Comparison of ENCODE assay signal across 9 cellular contexts in the genomic region with DNA sequence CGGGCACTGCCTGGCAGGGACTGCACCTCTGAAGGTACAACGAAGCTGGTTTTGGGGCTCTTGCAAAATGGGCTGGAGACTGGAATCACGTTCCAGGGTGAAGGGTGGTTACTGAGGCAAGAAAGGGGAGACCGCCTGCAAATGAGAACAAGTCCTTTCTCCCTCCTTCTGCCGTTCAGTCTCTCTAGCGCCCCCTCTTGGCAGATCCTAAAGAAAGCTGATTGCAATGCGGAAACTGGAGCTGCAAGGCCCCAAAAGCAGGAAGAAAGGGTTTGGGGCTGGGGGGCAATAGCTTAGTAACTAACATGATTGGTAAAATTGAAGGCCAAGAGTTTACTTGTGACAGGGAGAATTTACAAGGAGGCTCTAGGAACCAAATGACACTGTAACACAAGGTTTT.
DNase-seq lines count a peak whose midpoint lies in the region; ATAC-seq and TF ChIP-seq lines count a peak whose summit lies in the region.
"Had no signal": no experiment of that assay in that cellular context is flagged by ENCODE, and none has a peak within 500 bp of the region (broad histone marks: within the 10 kb centered on the region; RNA-seq: fewer than 3 reads in every experiment).

No MANE protein-coding gene starts in this region.

- H3K4me3 ChIP-seq in CD8-positive, alpha-beta T cell (ENCODE audit: low read depth, low read length), result no peak overlapping the region

- no peak for ATAC-seq in CD8-positive, alpha-beta T cell
- no peak for ATAC-seq in naive thymus-derived CD8-positive, alpha-beta T cell

- DNase-seq in SIG-M5 treated with dmso at 0.1 percent for 504 hours (lab: John Stamatoyannopoulos, UW; ENCODE audit: unreplicated experiment) (peak; percentile 3), SIG-M5 (lab: John Stamatoyannopoulos, UW) (no peak), HT-29 (ENCODE audit: low spot score) (peak; percentile 55), mesothelial cell of epicardium (ENCODE audit: low spot score in 2 of 2, unreplicated experiment in 2 of 2) (no peak), NCI-H526 (lab: John Stamatoyannopoulos, UW) (no peak)
- DNase-seq in activated CD4-positive, alpha-beta memory T cell treated with anti-CD3 and anti-CD28 coated beads, Interleukin-2, amount 10 ng/mL, durations not matched to agents 7 days and 5 days, result peak; percentile 33
- DNase-seq in CD8-positive, alpha-beta T cell, result no peak
- DNase-seq in naive thymus-derived CD8-positive, alpha-beta T cell, result no peak

- H3K36me3 ChIP-seq in CD8-positive, alpha-beta T cell (ENCODE audit: insufficient read depth, low read length), result no peaks in the 10 kb centered on the region

- no peaks in the 10 kb centered on the region for H3K4me1 Mint-ChIP-seq in activated CD4-positive, alpha-beta memory T cell treated with anti-CD3 and anti-CD28 coated beads, Interleukin-2, amount 10 ng/mL, durations not matched to agents 7 days and 5 days
- peaks cover 7% of the 10 kb centered on the region for H3K4me1 Mint-ChIP-seq in mesothelial cell of epicardium
- no peaks in the 10 kb centered on the region for H3K4me1 Mint-ChIP-seq in CD8-positive, alpha-beta T cell (ENCODE audit: low read depth)
- H3K4me1 Mint-ChIP-seq in naive thymus-derived CD8-positive, alpha-beta T cell, result no peaks in the 10 kb centered on the region
- H3K4me1 Mint-ChIP-seq: CD4-positive, alpha-beta memory T cell had no signal

- no peak overlapping the region for H3K4me3 Mint-ChIP-seq in activated CD4-positive, alpha-beta memory T cell treated with anti-CD3 and anti-CD28 coated beads, Interleukin-2, amount 10 ng/mL, durations not matched to agents 7 days and 5 days
- H3K4me3 Mint-ChIP-seq in mesothelial cell of epicardium, result no peak overlapping the region
- H3K4me3 Mint-ChIP-seq in CD8-positive, alpha-beta T cell, result no peak overlapping the region
- no peak overlapping the region for H3K4me3 Mint-ChIP-seq in naive thymus-derived CD8-positive, alpha-beta T cell
- H3K4me3 Mint-ChIP-seq: CD4-positive, alpha-beta memory T cell had no signal

- H3K27ac Mint-ChIP-seq in activated CD4-positive, alpha-beta memory T cell treated with anti-CD3 and anti-CD28 coated beads, Interleukin-2, amount 10 ng/mL, durations not matched to agents 7 days and 5 days, result no peak overlapping the region
- H3K27ac Mint-ChIP-seq in mesothelial cell of epicardium, result peak overlapping the region; percentile 11
- no peak overlapping the region for H3K27ac Mint-ChIP-seq in CD8-positive, alpha-beta T cell
- no peak overlapping the region for H3K27ac Mint-ChIP-seq in naive thymus-derived CD8-positive, alpha-beta T cell
- H3K27ac Mint-ChIP-seq: CD4-positive, alpha-beta memory T cell had no signal

- no peaks in the 10 kb centered on the region for H3K27me3 ChIP-seq in CD8-positive, alpha-beta T cell (ENCODE audit: insufficient read depth, low read length)

- CTCF ChIA-PET in activated CD4-positive, alpha-beta memory T cell treated with anti-CD3 and anti-CD28 coated beads, Interleukin-2, amount 10 ng/mL, durations not matched to agents 7 days and 5 days (lab: Charles Lee), result interaction anchor here (0.7 to 1.5 kb wide), 5 partner anchors 9 to 329 kb away, joined by 3 to 8 read pairs (median 3); no protein-coding TSS in a partner anchor
- CTCF ChIA-PET in CD8-positive, alpha-beta T cell (lab: Charles Lee), result no interaction called here

- H3K9me3 Mint-ChIP-seq in activated CD4-positive, alpha-beta memory T cell treated with anti-CD3 and anti-CD28 coated beads, Interleukin-2, amount 10 ng/mL, durations not matched to agents 7 days and 5 days, result no peaks in the 10 kb centered on the region
- H3K9me3 Mint-ChIP-seq in mesothelial cell of epicardium, result peaks cover 10% of the 10 kb centered on the region
- H3K9me3 Mint-ChIP-seq in CD8-positive, alpha-beta T cell, result no peaks in the 10 kb centered on the region
- no peaks in the 10 kb centered on the region for H3K9me3 Mint-ChIP-seq in naive thymus-derived CD8-positive, alpha-beta T cell
- H3K9me3 Mint-ChIP-seq: CD4-positive, alpha-beta memory T cell had no signal

- H3K27ac ChIP-seq in CD8-positive, alpha-beta T cell (ENCODE audit: low read depth, low read length), result no peak overlapping the region

- no peaks in the 10 kb centered on the region for H3K4me1 ChIP-seq in CD8-positive, alpha-beta T cell (ENCODE audit: insufficient read depth, low read length)

- intact Hi-C loops in CD8-positive, alpha-beta T cell (cut with DNase I, micrococcal nuclease), result no loop called here

- no peaks in the 10 kb centered on the region for H3K9me3 ChIP-seq in CD8-positive, alpha-beta T cell (ENCODE audit: low read length)

- H3K27me3 Mint-ChIP-seq in activated CD4-positive, alpha-beta memory T cell treated with anti-CD3 and anti-CD28 coated beads, Interleukin-2, amount 10 ng/mL, durations not matched to agents 7 days and 5 days, result no peaks in the 10 kb centered on the region
- no peaks in the 10 kb centered on the region for H3K27me3 Mint-ChIP-seq in mesothelial cell of epicardium (ENCODE audit: low read depth)
- no peaks in the 10 kb centered on the region for H3K27me3 Mint-ChIP-seq in CD8-positive, alpha-beta T cell (ENCODE audit: low read depth)
- H3K27me3 Mint-ChIP-seq in naive thymus-derived CD8-positive, alpha-beta T cell, result peaks cover 0 to 11% (median under 1%) of the 10 kb centered on the region in 5 donors
- H3K27me3 Mint-ChIP-seq: CD4-positive, alpha-beta memory T cell had no signal

- TF ChIP-seq CTCF in mesothelial cell of epicardium (IDR thresholded peaks at IDR 0.05; ENCODE audit: unreplicated experiment), result peak; percentile 50
- no peak for TF ChIP-seq CTCF in CD8-positive, alpha-beta T cell (IDR thresholded peaks at IDR 0.05)

- H3K36me3 Mint-ChIP-seq in activated CD4-positive, alpha-beta memory T cell treated with anti-CD3 and anti-CD28 coated beads, Interleukin-2, amount 10 ng/mL, durations not matched to agents 7 days and 5 days (ENCODE audit: low read depth), result no peaks in the 10 kb centered on the region
- no peaks in the 10 kb centered on the region for H3K36me3 Mint-ChIP-seq in mesothelial cell of epicardium
- H3K36me3 Mint-ChIP-seq in CD8-positive, alpha-beta T cell, result no peaks in the 10 kb centered on the region
- H3K36me3 Mint-ChIP-seq in naive thymus-derived CD8-positive, alpha-beta T cell, result no peaks in the 10 kb centered on the region
- H3K36me3 Mint-ChIP-seq: CD4-positive, alpha-beta memory T cell had no signal

- POLR2A ChIA-PET in activated CD4-positive, alpha-beta memory T cell treated with anti-CD3 and anti-CD28 coated beads, Interleukin-2, amount 10 ng/mL, durations not matched to agents 7 days and 5 days (lab: Charles Lee), result no interaction called here
- POLR2A ChIA-PET in CD8-positive, alpha-beta T cell (lab: Charles Lee), result no interaction called here
- POLR2A ChIA-PET in naive thymus-derived CD8-positive, alpha-beta T cell (lab: Charles Lee), result no interaction called here

Comparison
In these comparisons a context has a peak if more than half of its experiments do, and no peak if none do; other contexts are left out.
1. DNase-seq: peak in SIG-M5 treated with dmso at 0.1 percent for 504 hours (single experiment), HT-29 (single experiment) and activated CD4-positive, alpha-beta memory T cell treated with anti-CD3 and anti-CD28 coated beads, Interleukin-2, amount 10 ng/mL, durations not matched to agents 7 days and 5 days (single experiment); none in SIG-M5 (single experiment), mesothelial cell of epicardium (0 of 2), CD8-positive, alpha-beta T cell (0 of 7), NCI-H526 (0 of 2) and naive thymus-derived CD8-positive, alpha-beta T cell (0 of 10).